Comparison of ENCODE assay signal across 11 cellular contexts in the genomic region with DNA sequence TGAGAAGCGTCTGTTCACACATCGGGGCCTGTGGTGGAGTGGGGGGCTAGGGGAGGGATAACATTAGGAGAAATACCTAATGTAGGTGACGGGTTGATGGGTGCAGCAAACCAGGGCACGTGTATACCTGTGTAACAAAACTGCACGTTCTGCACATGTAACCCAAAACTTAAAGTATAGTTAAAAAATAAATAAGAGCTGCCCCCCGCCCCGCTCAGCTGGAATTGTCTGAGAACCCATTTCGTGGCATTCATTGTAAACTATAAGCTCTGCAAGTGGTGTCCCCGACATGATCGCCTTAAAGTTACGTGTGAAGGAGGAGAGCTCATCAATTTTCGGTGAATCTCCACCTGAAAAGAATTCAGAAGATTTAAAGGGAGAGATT. TPM values are rescaled to one million over a fixed set of nuclear protein-coding genes. Genes with fewer than 3 reads are reported as not detected.
A peak's percentile ranks its signal among the peaks of the same experiment; 100 is the strongest.
DNase-seq lines count a peak whose midpoint lies in the region; ATAC-seq, FAIRE-seq and TF ChIP-seq lines count a peak whose summit lies in the region.
"Had no signal": no experiment of that assay in that cellular context is flagged by ENCODE, and none has a peak within 500 bp of the region (broad histone marks: within the 10 kb centered on the region; RNA-seq: fewer than 3 reads in every experiment).

No MANE protein-coding gene starts in this region.

- no peak overlapping the region for H3K9ac ChIP-seq in PC-3 (ENCODE audit: low read length)

- H3K36me3 Mint-ChIP-seq in CD14-positive monocyte, result no peaks in the 10 kb centered on the region

- POLR2A ChIA-PET in A549 (lab: Yijun Ruan, JAX), result interaction anchor here (1.2 kb wide), 1 partner anchor 26 kb away, joined by 3 read pairs; a partner anchor contains a TSS
- POLR2A ChIA-PET in PC-3 (lab: Charles Lee; ENCODE audit: unreplicated experiment), result interaction anchor here (0.6 to 0.7 kb wide), 3 partner anchors 16 to 99 kb away, joined by 3 to 4 read pairs (median 3); no protein-coding TSS in a partner anchor

- peaks cover 19% of the 10 kb centered on the region for H3K4me1 ChIP-seq in A549
- H3K4me1 ChIP-seq in PC-3 (ENCODE audit: insufficient read depth, low read length), result peaks cover 26% of the 10 kb centered on the region
- H3K4me1 ChIP-seq: psoas muscle had no signal

- no TSS peak for BruUV-seq in PC-3 (replicated peaks; lab: Mats Ljungman, UMichigan)

- DNase-seq in A549 (ENCODE audit: low read depth in 1 of 2, low spot score in 1 of 2) (no peak), CD14-positive monocyte (ENCODE audit: low spot score) (no peak), PC-3 (no peak), mesenteric fat pad (ENCODE audit: low spot score) (peak; percentile 45), GM20000 (ENCODE audit: low spot score) (no peak)
- no peak for DNase-seq in effector CD4-positive, alpha-beta T cell

- peaks cover 0 to 9% (median 3%) of the 10 kb centered on the region in 3 donors for H3K27me3 Mint-ChIP-seq in CD14-positive monocyte (ENCODE audit: low read depth in 3 of 3)

- no peak for TF ChIP-seq RAD21 in A549 (conservative IDR thresholded peaks at IDR 0.05 in 1 of 2, IDR thresholded peaks at IDR 0.05 in 1 of 2)

- ATAC-seq in A549 (no peak; a peak in 1 of 6 replicates), PC-3 (no peak), HG03521 (IDR thresholded peaks at IDR 0.05; ENCODE audit: unreplicated experiment) (no peak)

- H3K4me2 ChIP-seq in A549 (peak overlapping the region; percentile 48), PC-3 (ENCODE audit: low read length) (peak overlapping the region; percentile 81)

- CTCF ChIA-PET in A549 (lab: Yijun Ruan, JAX), result interaction anchor here (0.6 to 5.8 kb wide), 25 partner anchors 11 to 241 kb away, joined by 3 to 50 read pairs (median 4); no protein-coding TSS in a partner anchor
- CTCF ChIA-PET in PC-3 (lab: Charles Lee), result interaction anchor here (0.6 to 1.9 kb wide), 7 partner anchors 15 to 248 kb away, joined by 3 to 12 read pairs (median 3); no protein-coding TSS in a partner anchor

- peak overlapping the region; percentile 76 to 81 for H3K4me3 Mint-ChIP-seq in CD14-positive monocyte

- no peaks in the 10 kb centered on the region for H3F3A ChIP-seq in PC-3 (ENCODE audit: low read length, unreplicated experiment)

- H3K9me3 ChIP-seq in A549, result no peaks in the 10 kb centered on the region
- no peaks in the 10 kb centered on the region for H3K9me3 ChIP-seq in PC-3 (ENCODE audit: low read length)
- H3K9me3 ChIP-seq: psoas muscle had no signal

- no peaks in the 10 kb centered on the region for H3K79me2 ChIP-seq in PC-3 (ENCODE audit: low read length)

- H3K9me3 Mint-ChIP-seq in CD14-positive monocyte, result no peaks in the 10 kb centered on the region
- H3K9me3 Mint-ChIP-seq: effector memory CD8-positive, alpha-beta T cell had no signal

- no peaks in the 10 kb centered on the region for H4K20me1 ChIP-seq in PC-3 (ENCODE audit: low read length)

- H3K27me3 ChIP-seq in PC-3 (ENCODE audit: low read length), result no peaks in the 10 kb centered on the region
- H3K27me3 ChIP-seq: cardiac muscle cell had no signal

- H3K4me1 Mint-ChIP-seq in CD14-positive monocyte, result peaks cover 26% of the 10 kb centered on the region

- no peaks in the 10 kb centered on the region for H3K36me3 ChIP-seq in PC-3 (ENCODE audit: low read depth, low read length)
- H3K36me3 ChIP-seq: cardiac muscle cell had no signal

- H3K9me2 ChIP-seq in PC-3 (replicated peaks; ENCODE audit: low read length), result no peaks in the 10 kb centered on the region

- H3K4me3 ChIP-seq in A549 (no peak overlapping the region; the same call in 2 of the 3 replicates), PC-3 (ENCODE audit: low read length) (peak overlapping the region; percentile 67)
- H3K4me3 ChIP-seq: cardiac muscle cell had no signal

- 77% methylated on average over 12 of the region's 12 CpGs for WGBS in A549 (ENCODE audit: missing lambda C conversion rate)

- peak overlapping the region in 1 of 7 donors; percentile 13 for H3K27ac Mint-ChIP-seq in CD14-positive monocyte

- TF ChIP-seq POLR2A in A549 (IDR thresholded peaks at IDR 0.05; ENCODE audit: low read length), result no peak

- no peak for TF ChIP-seq EP300 in A549 (IDR thresholded peaks at IDR 0.05)

- peak overlapping the region in 1 of 2 experiments; percentile 61; a peak in 1 of 6 replicates for H3K27ac ChIP-seq in A549
- no peak overlapping the region for H3K27ac ChIP-seq in PC-3 (ENCODE audit: low read length)
- H3K27ac ChIP-seq: psoas muscle had no signal

- no peak for TF ChIP-seq CTCF in A549 (IDR thresholded peaks at IDR 0.05)
- no peak for TF ChIP-seq CTCF in CD14-positive monocyte (IDR thresholded peaks at IDR 0.05)
- TF ChIP-seq CTCF in PC-3 (conservative IDR thresholded peaks at IDR 0.05; ENCODE audit: low read depth, low read length), result no peak
- TF ChIP-seq CTCF in GM20000 (IDR thresholded peaks at IDR 0.05; ENCODE audit: extremely low read depth, missing control alignments), result no peak

- FAIRE-seq in A549 (lab: Jason Lieb, UNC), result no peak

- intact Hi-C loops in CD14-positive monocyte (cut with micrococcal nuclease), result no loop called here
- intact Hi-C loops in PC-3 (cut with micrococcal nuclease), result loop anchor here (1.0 to 10.0 kb wide), 4 partner anchors 61 to 217 kb away; a partner anchor contains a TSS

- peak overlapping the region; percentile 82 for H2AFZ ChIP-seq in PC-3 (ENCODE audit: low read length)

TF ChIP-seq in A549, 52 proteins besides CTCF, POLR2A, EP300 and RAD21:
- TF ChIP-seq MAFK (IDR thresholded peaks at IDR 0.05; ENCODE audit: partially characterized antibody), result no peak
- no peak for TF ChIP-seq GATA3 (IDR thresholded peaks at IDR 0.05; ENCODE audit: borderline replicate concordance)
- no peak for TF ChIP-seq CHD2 (IDR thresholded peaks at IDR 0.05; ENCODE audit: low read length, partially characterized antibody)
- no peak for TF ChIP-seq SMC3 (IDR thresholded peaks at IDR 0.05)
- no peak for TF ChIP-seq MAZ (IDR thresholded peaks at IDR 0.05; ENCODE audit: borderline replicate concordance, low read depth, low read length)
- no peak for TF ChIP-seq ZSCAN20 (CRISPR knock-in tag; IDR thresholded peaks at IDR 0.05)
- TF ChIP-seq HEYL (CRISPR knock-in tag; IDR thresholded peaks at IDR 0.05), result no peak
- TF ChIP-seq KDM1A (IDR thresholded peaks at IDR 0.05; ENCODE audit: low read depth), result no peak
- TF ChIP-seq EHMT2 (IDR thresholded peaks at IDR 0.05; ENCODE audit: low read depth), result no peak
- TF ChIP-seq, protein P1, sequence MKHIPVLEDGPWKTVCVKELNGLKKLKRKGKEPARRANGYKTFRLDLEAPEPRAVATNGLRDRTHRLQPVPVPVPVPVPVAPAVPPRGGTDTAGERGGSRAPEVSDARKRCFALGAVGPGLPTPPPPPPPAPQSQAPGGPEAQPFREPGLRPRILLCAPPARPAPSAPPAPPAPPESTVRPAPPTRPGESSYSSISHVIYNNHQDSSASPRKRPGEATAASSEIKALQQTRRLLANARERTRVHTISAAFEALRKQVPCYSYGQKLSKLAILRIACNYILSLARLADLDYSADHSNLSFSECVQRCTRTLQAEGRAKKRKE (CRISPR knock-in tag; IDR thresholded peaks at IDR 0.05; ENCODE audit: low read depth), result no peak
- no peak for TF ChIP-seq PHF8 (IDR thresholded peaks at IDR 0.05; ENCODE audit: borderline replicate concordance, low read depth)
- TF ChIP-seq BHLHE40 (IDR thresholded peaks at IDR 0.05; ENCODE audit: low read depth, low read length), result no peak
- TF ChIP-seq, protein P2, sequence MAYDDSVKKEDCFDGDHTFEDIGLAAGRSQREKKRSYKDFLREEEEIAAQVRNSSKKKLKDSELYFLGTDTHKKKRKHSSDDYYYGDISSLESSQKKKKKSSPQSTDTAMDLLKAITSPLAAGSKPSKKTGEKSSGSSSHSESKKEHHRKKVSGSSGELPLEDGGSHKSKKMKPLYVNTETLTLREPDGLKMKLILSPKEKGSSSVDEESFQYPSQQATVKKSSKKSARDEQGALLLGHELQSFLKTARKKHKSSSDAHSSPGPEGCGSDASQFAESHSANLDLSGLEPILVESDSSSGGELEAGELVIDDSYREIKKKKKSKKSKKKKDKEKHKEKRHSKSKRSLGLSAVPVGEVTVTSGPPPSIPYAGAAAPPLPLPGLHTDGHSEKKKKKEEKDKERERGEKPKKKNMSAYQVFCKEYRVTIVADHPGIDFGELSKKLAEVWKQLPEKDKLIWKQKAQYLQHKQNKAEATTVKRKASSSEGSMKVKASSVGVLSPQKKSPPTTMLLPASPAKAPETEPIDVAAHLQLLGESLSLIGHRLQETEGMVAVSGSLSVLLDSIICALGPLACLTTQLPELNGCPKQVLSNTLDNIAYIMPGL (CRISPR knock-in tag; IDR thresholded peaks at IDR 0.05; ENCODE audit: borderline replicate concordance), result no peak
TF ChIP-seq in A549: peak in this region for 0.

RNA-seq across cellular contexts. Expression of a gene that starts 7.3 kb away (rescaled TPM):
- polyA plus RNA-seq in A549 (2011; rRNA removed) (34.9 and 38.9 TPM in 2 replicates), A549 (2017; fragmentation: RNase III; extraction: RNeasy Plus Mini Kit Qiagen cat#74134 plus additional on column Dnase treatment) (6.9 to 8.7 TPM (median 7.8 TPM) in 3 replicates), CD14-positive monocyte (not detected)
- polyA plus RNA-seq in A549 (2012; cell fraction: cytosol; rRNA removed), result 3.9 and 4.6 TPM in 2 replicates
- polyA plus RNA-seq in A549 (2012; cell fraction: nucleus; rRNA removed), result 3.7 and 4.4 TPM in 2 replicates
- polyA minus RNA-seq in A549 (2011; rRNA and poly(A)+ RNA removed), result 26.1 and 26.6 TPM in 2 replicates
- total RNA-seq in PC-3 (2014; rRNA removed) (0.35 and 1.0 TPM in 2 replicates), mesenteric fat pad (0.48 TPM)
- total RNA-seq: LHCN-M2, psoas muscle had no signal

RNA-seq across cellular contexts. Expression of a gene that starts 26.4 kb away (rescaled TPM):
- polyA plus RNA-seq in A549 (2011; rRNA removed), result 16.3 and 22.4 TPM in 2 replicates
- polyA plus RNA-seq in A549 (2012; cell fraction: cytosol; rRNA removed), result 3.1 TPM in 2 replicates
- 1.5 and 2.7 TPM in 2 replicates for polyA plus RNA-seq in A549 (2012; cell fraction: nucleus; rRNA removed)
- 18.1 to 22.7 TPM (median 19.7 TPM) in 3 replicates for polyA plus RNA-seq in A549 (2017; fragmentation: RNase III; extraction: RNeasy Plus Mini Kit Qiagen cat#74134 plus additional on column Dnase treatment)
- 5.0 and 5.9 TPM in 2 replicates for polyA minus RNA-seq in A549 (2011; rRNA and poly(A)+ RNA removed)
- polyA plus RNA-seq in CD14-positive monocyte, result 10 to 100 TPM; 13.4 to 21.0 TPM
- total RNA-seq in PC-3 (2014; rRNA removed), result 44.3 and 46.4 TPM in 2 replicates
- 51.1 TPM for total RNA-seq in mesenteric fat pad
